ENCODE assay signal across 10 cellular contexts in the genomic region with DNA sequence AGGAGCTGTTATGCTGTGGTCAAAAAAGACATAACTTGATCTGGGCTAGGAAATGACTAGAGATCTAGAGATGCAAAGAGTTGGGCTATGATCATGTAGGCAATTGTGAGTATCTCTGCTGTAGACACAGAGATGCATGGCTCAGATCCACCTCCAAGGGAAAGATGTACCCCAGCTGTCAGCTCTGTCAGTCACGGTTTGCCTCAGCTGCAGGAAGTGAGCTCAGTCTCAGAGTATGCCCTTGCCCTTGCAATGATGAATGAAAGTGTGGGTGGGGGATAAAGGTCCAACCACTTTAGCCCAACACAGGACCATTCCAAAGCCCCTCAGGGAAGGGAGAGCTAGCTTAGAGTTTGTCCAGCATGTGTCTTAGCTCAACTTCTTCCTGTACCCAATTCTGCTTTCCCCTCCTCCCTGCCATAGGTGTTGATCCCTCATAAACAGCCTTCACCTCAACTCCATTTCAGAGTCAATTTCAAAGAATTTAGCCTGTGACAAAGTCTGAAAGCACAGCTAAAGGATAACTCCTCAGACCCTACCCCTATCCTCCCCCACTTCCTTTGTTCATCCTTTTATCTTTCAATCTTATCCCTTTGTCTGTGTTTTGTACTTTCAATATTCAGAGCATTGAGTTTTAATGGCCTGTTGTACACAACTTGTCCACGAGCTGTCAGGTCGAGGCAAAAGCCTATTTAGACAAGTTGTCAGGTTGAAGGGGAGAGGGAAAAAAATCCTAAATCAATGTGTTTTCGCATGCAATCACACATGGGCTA.
DNase-seq lines count a peak whose midpoint lies in the region; ATAC-seq and TF ChIP-seq lines count a peak whose summit lies in the region.
"Had no signal": no experiment of that assay in that cellular context is flagged by ENCODE, and none has a peak within 500 bp of the region (broad histone marks: within the 10 kb centered on the region; RNA-seq: fewer than 3 reads in every experiment).

No MANE protein-coding gene starts in this region.

- no peaks in the 10 kb centered on the region for H3K36me3 Mint-ChIP-seq in activated CD4-positive, alpha-beta T cell treated with anti-CD3 and anti-CD28 coated beads, Interleukin-2, amount 10 ng/mL, durations not matched to agents 7 days and 5 days (ENCODE audit: low read depth)
- H3K36me3 Mint-ChIP-seq: IgD-negative memory B cell had no signal

- H3K27ac Mint-ChIP-seq in activated CD4-positive, alpha-beta T cell treated with anti-CD3 and anti-CD28 coated beads, Interleukin-2, amount 10 ng/mL, durations not matched to agents 7 days and 5 days: peak overlapping the region; percentile 4
- H3K27ac Mint-ChIP-seq: IgD-negative memory B cell had no signal

- peak; percentile 6 for DNase-seq in activated CD4-positive, alpha-beta T cell treated with anti-CD3 and anti-CD28 coated beads, Interleukin-2, amount 10 ng/mL, durations not matched to agents 7 days and 5 days
- DNase-seq in activated CD4-positive, alpha-beta T cell treated with anti-CD3 and anti-CD28 coated beads, Interleukin-2, amount 50 U/mL, for 1 hour: no peak
- peak; percentile 39 for DNase-seq in HFF-Myc (ENCODE audit: extremely low read depth, low read depth)
- peak; percentile 57 for DNase-seq in MG63
- DNase-seq in gastrocnemius medialis: no peak
- DNase-seq in nucleus accumbens (lab: John Stamatoyannopoulos, UW): no peak
- DNase-seq in SIG-M5 treated with dmso at 0.1 percent for 504 hours (lab: John Stamatoyannopoulos, UW; ENCODE audit: unreplicated experiment): no peak
- DNase-seq in activated CD4-positive, CD25-positive, alpha-beta regulatory T cell (lab: John Stamatoyannopoulos, UW): no peak

- H3K27me3 Mint-ChIP-seq in activated CD4-positive, alpha-beta T cell treated with anti-CD3 and anti-CD28 coated beads, Interleukin-2, amount 10 ng/mL, durations not matched to agents 7 days and 5 days: no peaks in the 10 kb centered on the region

- H3K4me3 ChIP-seq in HFF-Myc (replicated peaks; ENCODE audit: low read depth, low read length): no peak overlapping the region
- no peak overlapping the region for H3K4me3 ChIP-seq in MG63
- no peak overlapping the region for H3K4me3 ChIP-seq in gastrocnemius medialis

- POLR2A ChIA-PET in activated CD4-positive, alpha-beta T cell treated with anti-CD3 and anti-CD28 coated beads, Interleukin-2, amount 10 ng/mL, durations not matched to agents 7 days and 5 days (lab: Charles Lee): no interaction called here

- ATAC-seq in gastrocnemius medialis: peak; percentile 56 to 60

- TF ChIP-seq CTCF in HFF-Myc (IDR thresholded peaks at IDR 0.05; ENCODE audit: low read depth, low read length, missing control alignments) (no peak), gastrocnemius medialis (IDR thresholded peaks at IDR 0.05 in 4 of 5, conservative IDR thresholded peaks at IDR 0.05 in 1 of 5) (no peak)

- no peaks in the 10 kb centered on the region for H3K9me3 Mint-ChIP-seq in activated CD4-positive, alpha-beta T cell treated with anti-CD3 and anti-CD28 coated beads, Interleukin-2, amount 10 ng/mL, durations not matched to agents 7 days and 5 days

- intact Hi-C loops in gastrocnemius medialis (cut with DNase I; ENCODE audit: low total_unique reads): no loop called here

- no peak overlapping the region for H3K27ac ChIP-seq in gastrocnemius medialis
- H3K27ac ChIP-seq: VCaP had no signal

- in situ Hi-C loops in gastrocnemius medialis (cut with MboI; ENCODE audit: low sequenced_read_pairs in 4 of 4): no loop called here

- H3K4me1 Mint-ChIP-seq in activated CD4-positive, alpha-beta T cell treated with anti-CD3 and anti-CD28 coated beads, Interleukin-2, amount 10 ng/mL, durations not matched to agents 7 days and 5 days: peaks cover 10% of the 10 kb centered on the region

- H3K9me3 ChIP-seq in MG63 (no peaks in the 10 kb centered on the region), gastrocnemius medialis (no peaks in the 10 kb centered on the region)

- TF ChIP-seq POLR2A in gastrocnemius medialis (IDR thresholded peaks at IDR 0.05): no peak

- no peaks in the 10 kb centered on the region for H3K27me3 ChIP-seq in MG63
- H3K27me3 ChIP-seq in gastrocnemius medialis: peaks cover 0 to 3% (median 0%) of the 10 kb centered on the region in 3 donors

- no peaks in the 10 kb centered on the region for H3K4me1 ChIP-seq in gastrocnemius medialis

- H3K36me3 ChIP-seq in MG63 (no peaks in the 10 kb centered on the region), gastrocnemius medialis (no peaks in the 10 kb centered on the region)

- CTCF ChIA-PET in activated CD4-positive, alpha-beta T cell treated with anti-CD3 and anti-CD28 coated beads, Interleukin-2, amount 10 ng/mL, durations not matched to agents 7 days and 5 days (lab: Charles Lee): interaction anchor here (0.8 kb wide), 1 partner anchor 17 kb away, joined by 4 read pairs; no protein-coding TSS in a partner anchor

- no peak overlapping the region for H3K4me3 Mint-ChIP-seq in activated CD4-positive, alpha-beta T cell treated with anti-CD3 and anti-CD28 coated beads, Interleukin-2, amount 10 ng/mL, durations not matched to agents 7 days and 5 days
- H3K4me3 Mint-ChIP-seq: IgD-negative memory B cell had no signal

Comparison
In these comparisons a context has a peak if more than half of its experiments do, and no peak if none do; other contexts are left out.
1. DNase-seq: peak in activated CD4-positive, alpha-beta T cell treated with anti-CD3 and anti-CD28 coated beads, Interleukin-2, amount 10 ng/mL, durations not matched to agents 7 days and 5 days (single experiment), HFF-Myc (single experiment) and MG63 (single experiment); none in activated CD4-positive, alpha-beta T cell treated with anti-CD3 and anti-CD28 coated beads, Interleukin-2, amount 50 U/mL, for 1 hour (single experiment), gastrocnemius medialis (0 of 2), nucleus accumbens (0 of 56), SIG-M5 treated with dmso at 0.1 percent for 504 hours (single experiment) and activated CD4-positive, CD25-positive, alpha-beta regulatory T cell (0 of 4).